Comparison of ENCODE assay signal across 17 cellular contexts in genomic region chr1:229552732-229553131, GRCh38.
"Had no signal": no experiment of that assay in that cellular context is flagged by ENCODE, and none has a peak within 500 bp of the region (broad histone marks: within the 10 kb centered on the region; RNA-seq: fewer than 3 reads in every experiment).

No MANE protein-coding gene starts in this region.

- ATAC-seq: activated T-cell treated with anti-CD3 and anti-CD28 coated beads, Interleukin-2, amount 50 U/mL, for 72 hours; effector memory CD8-positive, alpha-beta T cell; heart right ventricle; right cardiac atrium had no signal

- H3K27ac ChIP-seq: brain microvascular endothelial cell, epithelial cell of prostate, heart right ventricle, skin epidermis had no signal

- DNase-seq: activated CD8-positive, alpha-beta memory T cell treated with anti-CD3 and anti-CD28 coated beads, Interleukin-2, amount 50 U/mL, for 48 hours; activated gamma-delta T cell treated with Interleukin-2 at 50 U/mL for 16 hours; activated T-cell treated with anti-CD3 and anti-CD28 coated beads, Interleukin-2, amount 50 U/mL, for 72 hours; brain microvascular endothelial cell; dermis blood vessel endothelial cell; effector memory CD8-positive, alpha-beta T cell; foreskin melanocyte; heart right ventricle; occipital lobe; right cardiac atrium; stimulated activated CD4-positive, alpha-beta T cell treated with anti-CD3 and anti-CD28 coated beads, Interleukin-4, amount 100 ng/mL, for 24 hours; SW 1271 had no signal

- H3K27me3 ChIP-seq: brain microvascular endothelial cell, heart right ventricle had no signal

- H3K27me3 Mint-ChIP-seq: activated naive CD8-positive, alpha-beta T cell; effector memory CD8-positive, alpha-beta T cell had no signal

- H3K4me3 ChIP-seq: heart right ventricle, skin epidermis had no signal

- H3K36me3 Mint-ChIP-seq: activated naive CD8-positive, alpha-beta T cell had no signal

- H3K27ac Mint-ChIP-seq: activated T-cell treated with anti-CD3 and anti-CD28 coated beads, Interleukin-2, amount 50 U/mL, for 72 hours; nephron; progenitor cell of endocrine pancreas had no signal

- H3K9me3 Mint-ChIP-seq: activated T-cell treated with anti-CD3 and anti-CD28 coated beads, Interleukin-2, amount 50 U/mL, for 72 hours; effector memory CD8-positive, alpha-beta T cell; nephron had no signal

- H3K9me3 ChIP-seq: heart right ventricle had no signal

- H3K4me3 Mint-ChIP-seq: activated naive CD8-positive, alpha-beta T cell; activated T-cell treated with anti-CD3 and anti-CD28 coated beads, Interleukin-2, amount 50 U/mL, for 72 hours; effector memory CD8-positive, alpha-beta T cell had no signal

- H3K36me3 ChIP-seq: brain microvascular endothelial cell had no signal
